8 cellular contexts compared by ENCODE assay signal in the genomic region with DNA sequence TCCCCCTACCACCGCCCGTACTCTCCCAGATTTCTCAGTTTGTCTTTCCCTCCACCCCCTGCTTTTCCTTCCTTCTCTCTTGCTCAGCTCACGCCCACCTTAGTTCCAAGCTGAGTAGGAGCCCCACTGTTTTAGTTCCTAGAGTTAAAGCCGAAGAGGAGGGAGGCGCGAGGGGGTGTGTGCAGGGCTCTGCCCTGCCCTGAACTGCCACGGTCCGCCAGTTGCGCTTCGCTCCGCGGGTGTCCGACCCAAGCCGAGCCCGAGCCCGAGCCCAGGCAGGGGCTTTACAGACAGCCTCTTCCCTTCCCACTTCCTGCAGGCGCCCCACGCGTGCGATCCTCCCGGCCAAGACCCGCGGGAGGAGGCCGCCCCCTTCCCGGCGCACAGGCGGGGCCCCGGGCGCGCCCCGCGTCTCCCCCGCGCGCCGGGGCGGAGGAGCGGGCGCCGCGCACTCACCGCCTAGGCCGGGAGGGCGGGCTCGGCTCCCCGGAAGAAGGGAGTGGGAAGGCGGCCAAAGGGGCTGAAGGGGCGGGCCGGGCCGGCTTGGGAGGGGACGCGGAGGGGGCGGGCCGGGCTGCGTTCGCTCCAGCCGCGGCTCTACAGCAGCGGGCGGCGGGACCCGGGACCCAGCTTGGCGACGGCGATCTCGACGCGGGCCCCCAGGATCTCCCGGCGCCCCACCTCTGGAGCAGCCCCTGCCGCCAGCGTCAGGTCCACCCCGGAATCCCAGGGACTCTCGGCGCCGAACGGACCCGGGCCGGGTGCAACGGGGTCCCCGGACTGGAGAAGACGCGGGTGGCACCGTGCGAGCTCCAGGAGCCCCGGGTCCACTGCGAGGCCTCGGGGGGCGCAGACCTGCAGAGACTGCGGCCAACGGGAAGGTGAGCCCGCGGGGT. TPM values are rescaled to one million over a fixed set of nuclear protein-coding genes. Genes with fewer than 3 reads are reported as not detected.
A peak's percentile ranks its signal among the peaks of the same experiment; 100 is the strongest.
DNase-seq lines count a peak whose midpoint lies in the region; ATAC-seq and TF ChIP-seq lines count a peak whose summit lies in the region.

A gene with protein sequence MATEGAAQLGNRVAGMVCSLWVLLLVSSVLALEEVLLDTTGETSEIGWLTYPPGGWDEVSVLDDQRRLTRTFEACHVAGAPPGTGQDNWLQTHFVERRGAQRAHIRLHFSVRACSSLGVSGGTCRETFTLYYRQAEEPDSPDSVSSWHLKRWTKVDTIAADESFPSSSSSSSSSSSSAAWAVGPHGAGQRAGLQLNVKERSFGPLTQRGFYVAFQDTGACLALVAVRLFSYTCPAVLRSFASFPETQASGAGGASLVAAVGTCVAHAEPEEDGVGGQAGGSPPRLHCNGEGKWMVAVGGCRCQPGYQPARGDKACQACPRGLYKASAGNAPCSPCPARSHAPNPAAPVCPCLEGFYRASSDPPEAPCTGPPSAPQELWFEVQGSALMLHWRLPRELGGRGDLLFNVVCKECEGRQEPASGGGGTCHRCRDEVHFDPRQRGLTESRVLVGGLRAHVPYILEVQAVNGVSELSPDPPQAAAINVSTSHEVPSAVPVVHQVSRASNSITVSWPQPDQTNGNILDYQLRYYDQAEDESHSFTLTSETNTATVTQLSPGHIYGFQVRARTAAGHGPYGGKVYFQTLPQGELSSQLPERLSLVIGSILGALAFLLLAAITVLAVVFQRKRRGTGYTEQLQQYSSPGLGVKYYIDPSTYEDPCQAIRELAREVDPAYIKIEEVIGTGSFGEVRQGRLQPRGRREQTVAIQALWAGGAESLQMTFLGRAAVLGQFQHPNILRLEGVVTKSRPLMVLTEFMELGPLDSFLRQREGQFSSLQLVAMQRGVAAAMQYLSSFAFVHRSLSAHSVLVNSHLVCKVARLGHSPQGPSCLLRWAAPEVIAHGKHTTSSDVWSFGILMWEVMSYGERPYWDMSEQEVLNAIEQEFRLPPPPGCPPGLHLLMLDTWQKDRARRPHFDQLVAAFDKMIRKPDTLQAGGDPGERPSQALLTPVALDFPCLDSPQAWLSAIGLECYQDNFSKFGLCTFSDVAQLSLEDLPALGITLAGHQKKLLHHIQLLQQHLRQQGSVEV (plus strand): TSS at position 572 of the 896 bp plus-strand sequence. CDS start 8,152 bp downstream, outside the sequence.

- H3K9me3 ChIP-seq in BLaER1 treated with 17β-estradiol and CSF1 and Interleukin-3, amounts not matched to agents 10 nM and 100 nM (replicated peaks in 1 of 11), result no peaks in the 10 kb centered on the region
- H3K9me3 ChIP-seq in cardiac muscle cell (ENCODE audit: low read depth) (no peaks in the 10 kb centered on the region), parathyroid adenoma (ENCODE audit: control insufficient read depth, low read length) (no peaks in the 10 kb centered on the region)

- H2AFZ ChIP-seq in parathyroid adenoma, result peak within 1 kb of the TSS; percentile 99

- peak within 1 kb of the TSS; percentile 66 to 89 (median 81) for H3K4me3 ChIP-seq in BLaER1 treated with 17β-estradiol and CSF1 and Interleukin-3, amounts not matched to agents 10 nM and 100 nM
- peak within 1 kb of the TSS; percentile 75 for H3K4me3 ChIP-seq in cardiac muscle cell
- peak within 1 kb of the TSS; percentile 79 for H3K4me3 ChIP-seq in parathyroid adenoma (ENCODE audit: low read depth, low read length)

- H3K4me1 ChIP-seq in BLaER1 treated with 17β-estradiol and CSF1 and Interleukin-3, amounts not matched to agents 10 nM and 100 nM, result peaks cover 11 to 29% (median 16%) of the 10 kb centered on the region in 10 experiments; a peak in 19 of 20 replicates
- H3K4me1 ChIP-seq in cardiac muscle cell (ENCODE audit: low read depth) (peaks cover 10% of the 10 kb centered on the region), parathyroid adenoma (peaks cover 14% of the 10 kb centered on the region)

- no peaks in the 10 kb centered on the region for H3K79me2 ChIP-seq in parathyroid adenoma

- peak within 1 kb of the TSS; percentile 49 to 89 (median 80) for H3K27ac ChIP-seq in BLaER1 treated with 17β-estradiol and CSF1 and Interleukin-3, amounts not matched to agents 10 nM and 100 nM
- H3K27ac ChIP-seq in cardiac muscle cell, result no peak within 1 kb of the TSS
- peak within 1 kb of the TSS; percentile 59 for H3K27ac ChIP-seq in parathyroid adenoma

- TF ChIP-seq CTCF in cardiac muscle cell (IDR thresholded peaks at IDR 0.05; ENCODE audit: low read depth, low read length), result no peak
- TF ChIP-seq CTCF in parathyroid adenoma (IDR thresholded peaks at IDR 0.05), result no peak

- H3K36me3 ChIP-seq in BLaER1 treated with 17β-estradiol and CSF1 and Interleukin-3, amounts not matched to agents 10 nM and 100 nM, result no peaks in the 10 kb centered on the region
- no peaks in the 10 kb centered on the region for H3K36me3 ChIP-seq in cardiac muscle cell
- H3K36me3 ChIP-seq in parathyroid adenoma (ENCODE audit: control insufficient read depth, insufficient read depth, low read length), result no peaks in the 10 kb centered on the region

- peak within 1 kb of the TSS; percentile 80 to 89 (median 85) for H3K9ac ChIP-seq in BLaER1 treated with 17β-estradiol and CSF1 and Interleukin-3, amounts not matched to agents 10 nM and 100 nM
- no peak within 1 kb of the TSS for H3K9ac ChIP-seq in parathyroid adenoma

- H4K20me1 ChIP-seq in BLaER1 treated with 17β-estradiol and CSF1 and Interleukin-3, amounts not matched to agents 10 nM and 100 nM, result no peaks in the 10 kb centered on the region; a peak in 1 of 22 replicates

- H3K27me3 ChIP-seq in BLaER1 treated with 17β-estradiol and CSF1 and Interleukin-3, amounts not matched to agents 10 nM and 100 nM, result no peaks in the 10 kb centered on the region; a peak in 1 of 22 replicates
- H3K27me3 ChIP-seq in cardiac muscle cell, result no peaks in the 10 kb centered on the region
- H3K27me3 ChIP-seq in parathyroid adenoma (ENCODE audit: control insufficient read depth, insufficient read depth, low read length), result no peaks in the 10 kb centered on the region

- peak within 1 kb of the TSS; percentile 81 to 99 (median 97) for H3K4me2 ChIP-seq in BLaER1 treated with 17β-estradiol and CSF1 and Interleukin-3, amounts not matched to agents 10 nM and 100 nM
- H3K4me2 ChIP-seq in parathyroid adenoma (ENCODE audit: low read length), result peak within 1 kb of the TSS; percentile 100

- DNase-seq in SK-N-DZ (ENCODE audit: low spot score) (peak; percentile 16), cardiac muscle cell (ENCODE audit: low read depth in 1 of 2, low spot score in 1 of 2) (peak; percentile 81 to 91), ureter (ENCODE audit: low spot score) (peak; percentile 88)
- peak; percentile 25 for DNase-seq in activated naive CD8-positive, alpha-beta T cell treated with anti-CD3 and anti-CD28 coated beads, Interleukin-2, amount 50 U/mL, for 16 hours (ENCODE audit: low read depth, low spot score)

- ATAC-seq in GM19452 (IDR thresholded peaks at IDR 0.05; ENCODE audit: unreplicated experiment) (peak; percentile 50), HG03565 (IDR thresholded peaks at IDR 0.05; ENCODE audit: unreplicated experiment) (peak; percentile 42)

RNA-seq across cellular contexts. Expression of the gene that starts here (rescaled TPM):
- polyA plus RNA-seq in SK-N-DZ (2014; cell fraction: cytosol; rRNA removed), result 0.05 and 0.17 TPM in 2 replicates
- polyA plus RNA-seq in SK-N-DZ (2014; cell fraction: nucleus; rRNA removed), result 0.09 and 0.41 TPM in 2 replicates
- 11.2 and 27.7 TPM in 2 replicates for total RNA-seq in cardiac muscle cell
- 15.7 and 25.4 TPM in 2 replicates for polyA plus RNA-seq in cardiac muscle cell
- total RNA-seq in ureter, result 55.9 TPM

Comparison
In these comparisons a context has a peak if more than half of its experiments do, and no peak if none do; other contexts are left out.
1. DNase-seq: peak in every context shown above with its lines; median percentile 88 in ureter; 86 in cardiac muscle cell; 25 in activated naive CD8-positive, alpha-beta T cell treated with anti-CD3 and anti-CD28 coated beads, Interleukin-2, amount 50 U/mL, for 16 hours; 16 in SK-N-DZ.